1 cellular context compared by ENCODE assay signal in the genomic region with DNA sequence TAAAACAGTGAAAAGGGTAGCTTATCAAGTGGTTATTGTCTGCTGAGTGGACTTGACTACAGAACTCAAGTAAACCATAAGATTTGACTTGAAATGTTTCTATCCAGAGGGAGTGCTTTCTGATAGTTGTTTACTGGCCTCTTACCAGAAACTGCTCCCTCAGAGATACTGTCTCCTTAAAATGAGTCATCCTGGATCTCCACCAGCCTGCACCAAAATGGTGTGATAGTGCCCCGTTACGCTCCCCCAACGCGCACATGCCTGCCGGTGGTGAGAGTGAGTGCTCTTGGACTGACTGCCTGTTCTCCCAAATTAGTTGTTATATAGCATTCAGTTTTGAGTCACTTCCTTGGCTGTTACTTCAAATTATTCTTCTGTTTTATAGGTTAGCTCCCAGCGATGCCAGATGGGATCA.
A peak's percentile ranks its signal among the peaks of the same experiment; 100 is the strongest.
TF ChIP-seq lines count a peak whose summit lies in the region.

No MANE protein-coding gene starts in this region.

TF ChIP-seq in HEK293, 187 proteins besides CTCF, POLR2A, EP300 and RAD21 (continued from another document):
- TF ChIP-seq, protein P1, sequence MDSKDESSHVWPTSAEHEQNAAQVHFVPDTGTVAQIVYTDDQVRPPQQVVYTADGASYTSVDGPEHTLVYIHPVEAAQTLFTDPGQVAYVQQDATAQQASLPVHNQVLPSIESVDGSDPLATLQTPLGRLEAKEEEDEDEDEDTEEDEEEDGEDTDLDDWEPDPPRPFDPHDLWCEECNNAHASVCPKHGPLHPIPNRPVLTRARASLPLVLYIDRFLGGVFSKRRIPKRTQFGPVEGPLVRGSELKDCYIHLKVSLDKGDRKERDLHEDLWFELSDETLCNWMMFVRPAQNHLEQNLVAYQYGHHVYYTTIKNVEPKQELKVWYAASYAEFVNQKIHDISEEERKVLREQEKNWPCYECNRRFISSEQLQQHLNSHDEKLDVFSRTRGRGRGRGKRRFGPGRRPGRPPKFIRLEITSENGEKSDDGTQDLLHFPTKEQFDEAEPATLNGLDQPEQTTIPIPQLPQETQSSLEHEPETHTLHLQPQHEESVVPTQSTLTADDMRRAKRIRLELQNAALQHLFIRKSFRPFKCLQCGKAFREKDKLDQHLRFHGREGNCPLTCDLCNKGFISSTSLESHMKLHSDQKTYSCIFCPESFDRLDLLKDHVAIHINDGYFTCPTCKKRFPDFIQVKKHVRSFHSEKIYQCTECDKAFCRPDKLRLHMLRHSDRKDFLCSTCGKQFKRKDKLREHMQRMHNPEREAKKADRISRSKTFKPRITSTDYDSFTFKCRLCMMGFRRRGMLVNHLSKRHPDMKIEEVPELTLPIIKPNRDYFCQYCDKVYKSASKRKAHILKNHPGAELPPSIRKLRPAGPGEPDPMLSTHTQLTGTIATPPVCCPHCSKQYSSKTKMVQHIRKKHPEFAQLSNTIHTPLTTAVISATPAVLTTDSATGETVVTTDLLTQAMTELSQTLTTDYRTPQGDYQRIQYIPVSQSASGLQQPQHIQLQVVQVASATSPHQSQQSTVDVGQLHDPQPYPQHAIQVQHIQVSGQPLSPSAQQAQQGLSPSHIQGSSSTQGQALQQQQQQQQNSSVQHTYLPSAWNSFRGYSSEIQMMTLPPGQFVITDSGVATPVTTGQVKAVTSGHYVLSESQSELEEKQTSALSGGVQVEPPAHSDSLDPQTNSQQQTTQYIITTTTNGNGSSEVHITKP (tag by site-specific recombination; IDR thresholded peaks at IDR 0.05): peak; percentile 64; the same call in 1 of the 2 replicates
- TF ChIP-seq, protein P2, sequence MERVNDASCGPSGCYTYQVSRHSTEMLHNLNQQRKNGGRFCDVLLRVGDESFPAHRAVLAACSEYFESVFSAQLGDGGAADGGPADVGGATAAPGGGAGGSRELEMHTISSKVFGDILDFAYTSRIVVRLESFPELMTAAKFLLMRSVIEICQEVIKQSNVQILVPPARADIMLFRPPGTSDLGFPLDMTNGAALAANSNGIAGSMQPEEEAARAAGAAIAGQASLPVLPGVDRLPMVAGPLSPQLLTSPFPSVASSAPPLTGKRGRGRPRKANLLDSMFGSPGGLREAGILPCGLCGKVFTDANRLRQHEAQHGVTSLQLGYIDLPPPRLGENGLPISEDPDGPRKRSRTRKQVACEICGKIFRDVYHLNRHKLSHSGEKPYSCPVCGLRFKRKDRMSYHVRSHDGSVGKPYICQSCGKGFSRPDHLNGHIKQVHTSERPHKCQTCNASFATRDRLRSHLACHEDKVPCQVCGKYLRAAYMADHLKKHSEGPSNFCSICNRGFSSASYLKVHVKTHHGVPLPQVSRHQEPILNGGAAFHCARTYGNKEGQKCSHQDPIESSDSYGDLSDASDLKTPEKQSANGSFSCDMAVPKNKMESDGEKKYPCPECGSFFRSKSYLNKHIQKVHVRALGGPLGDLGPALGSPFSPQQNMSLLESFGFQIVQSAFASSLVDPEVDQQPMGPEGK (tag by site-specific recombination; IDR thresholded peaks at IDR 0.05): peak; percentile 49
- peak; percentile 67 for TF ChIP-seq ZBTB17 (tag by site-specific recombination; IDR thresholded peaks at IDR 0.05)
- TF ChIP-seq SP3 (tag by site-specific recombination; IDR thresholded peaks at IDR 0.05): no peak
- no peak for TF ChIP-seq SCRT1 (tag by site-specific recombination; IDR thresholded peaks at IDR 0.05; ENCODE audit: borderline replicate concordance)
- no peak for TF ChIP-seq ZNF791 (tag by site-specific recombination; IDR thresholded peaks at IDR 0.05)
- TF ChIP-seq SETDB1 (IDR thresholded peaks at IDR 0.05; ENCODE audit: insufficient read length, low read length): no peak
- no peak for TF ChIP-seq ZNF132 (tag by site-specific recombination; IDR thresholded peaks at IDR 0.05; ENCODE audit: borderline replicate concordance)
- no peak for TF ChIP-seq KLF7 (tag by site-specific recombination; IDR thresholded peaks at IDR 0.05; ENCODE audit: borderline replicate concordance)
- no peak for TF ChIP-seq ZFP3 (tag by site-specific recombination; IDR thresholded peaks at IDR 0.05; ENCODE audit: low read depth)
- no peak for TF ChIP-seq ZNF274 (IDR thresholded peaks at IDR 0.05; ENCODE audit: low read length)
- TF ChIP-seq ZNF274 (tag by site-specific recombination; IDR thresholded peaks at IDR 0.05; ENCODE audit: borderline replicate concordance): no peak
- TF ChIP-seq SP7 (tag by site-specific recombination; IDR thresholded peaks at IDR 0.05): peak; percentile 67
- TF ChIP-seq EGR2 (tag by site-specific recombination; IDR thresholded peaks at IDR 0.05; ENCODE audit: low read depth): no peak
- TF ChIP-seq, protein P3, sequence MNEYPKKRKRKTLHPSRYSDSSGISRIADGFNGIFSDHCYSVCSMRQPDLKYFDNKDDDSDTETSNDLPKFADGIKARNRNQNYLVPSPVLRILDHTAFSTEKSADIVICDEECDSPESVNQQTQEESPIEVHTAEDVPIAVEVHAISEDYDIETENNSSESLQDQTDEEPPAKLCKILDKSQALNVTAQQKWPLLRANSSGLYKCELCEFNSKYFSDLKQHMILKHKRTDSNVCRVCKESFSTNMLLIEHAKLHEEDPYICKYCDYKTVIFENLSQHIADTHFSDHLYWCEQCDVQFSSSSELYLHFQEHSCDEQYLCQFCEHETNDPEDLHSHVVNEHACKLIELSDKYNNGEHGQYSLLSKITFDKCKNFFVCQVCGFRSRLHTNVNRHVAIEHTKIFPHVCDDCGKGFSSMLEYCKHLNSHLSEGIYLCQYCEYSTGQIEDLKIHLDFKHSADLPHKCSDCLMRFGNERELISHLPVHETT (tag by site-specific recombination; IDR thresholded peaks at IDR 0.05): 0 out of 2 replicates have a peak, but pooled peaks have one; percentile 20
- no peak for TF ChIP-seq ZBTB1 (tag by site-specific recombination; IDR thresholded peaks at IDR 0.05)
- no peak for TF ChIP-seq ZNF843 (tag by site-specific recombination; IDR thresholded peaks at IDR 0.05)
- TF ChIP-seq ZNF670 (tag by site-specific recombination; IDR thresholded peaks at IDR 0.05; ENCODE audit: low read depth): no peak
- no peak for TF ChIP-seq SALL2 (tag by site-specific recombination; IDR thresholded peaks at IDR 0.05; ENCODE audit: borderline replicate concordance)
- TF ChIP-seq ZNF76 (tag by site-specific recombination; IDR thresholded peaks at IDR 0.05; ENCODE audit: borderline replicate concordance, low read depth): no peak
- no peak for TF ChIP-seq ZNF654 (tag by site-specific recombination; IDR thresholded peaks at IDR 0.05; ENCODE audit: low read depth)
- no peak for TF ChIP-seq ZNF658 (tag by site-specific recombination; IDR thresholded peaks at IDR 0.05)
- TF ChIP-seq MEIS1 (CRISPR knock-in tag; IDR thresholded peaks at IDR 0.05; ENCODE audit: borderline replicate concordance): no peak
- TF ChIP-seq ZNF394 (tag by site-specific recombination; IDR thresholded peaks at IDR 0.05; ENCODE audit: borderline replicate concordance): peak; percentile 30; the same call in 1 of the 2 replicates
- TF ChIP-seq ZNF701 (tag by site-specific recombination; IDR thresholded peaks at IDR 0.05): no peak
- no peak for TF ChIP-seq ZNF610 (tag by site-specific recombination; IDR thresholded peaks at IDR 0.05; ENCODE audit: borderline replicate concordance)
- no peak for TF ChIP-seq ZNF324 (tag by site-specific recombination; IDR thresholded peaks at IDR 0.05)
- TF ChIP-seq ZNF426 (tag by site-specific recombination; IDR thresholded peaks at IDR 0.05): no peak
- 0 out of 2 replicates have a peak, but pooled peaks have one; percentile 54 for TF ChIP-seq BCL11A (tag by site-specific recombination; IDR thresholded peaks at IDR 0.05; ENCODE audit: low read depth)
- no peak for TF ChIP-seq ZNF354C (tag by site-specific recombination; IDR thresholded peaks at IDR 0.05; ENCODE audit: borderline replicate concordance, low read depth)
- TF ChIP-seq ZNF558 (tag by site-specific recombination; IDR thresholded peaks at IDR 0.05): no peak; the same call in 1 of the 2 replicates
- no peak for TF ChIP-seq ZXDB (tag by site-specific recombination; IDR thresholded peaks at IDR 0.05)
- peak; percentile 88 for TF ChIP-seq OSR2 (tag by site-specific recombination; IDR thresholded peaks at IDR 0.05)
- TF ChIP-seq BCL11B (tag by site-specific recombination; IDR thresholded peaks at IDR 0.05; ENCODE audit: low read depth): no peak
- TF ChIP-seq YY2 (tag by site-specific recombination; IDR thresholded peaks at IDR 0.05): no peak
- no peak for TF ChIP-seq ZNF837 (tag by site-specific recombination; IDR thresholded peaks at IDR 0.05)
- no peak for TF ChIP-seq ZNF404 (tag by site-specific recombination; IDR thresholded peaks at IDR 0.05)
- no peak for TF ChIP-seq ZNF664 (tag by site-specific recombination; IDR thresholded peaks at IDR 0.05)
